ENCODE assay signal across 16 cellular contexts in the genomic region with DNA sequence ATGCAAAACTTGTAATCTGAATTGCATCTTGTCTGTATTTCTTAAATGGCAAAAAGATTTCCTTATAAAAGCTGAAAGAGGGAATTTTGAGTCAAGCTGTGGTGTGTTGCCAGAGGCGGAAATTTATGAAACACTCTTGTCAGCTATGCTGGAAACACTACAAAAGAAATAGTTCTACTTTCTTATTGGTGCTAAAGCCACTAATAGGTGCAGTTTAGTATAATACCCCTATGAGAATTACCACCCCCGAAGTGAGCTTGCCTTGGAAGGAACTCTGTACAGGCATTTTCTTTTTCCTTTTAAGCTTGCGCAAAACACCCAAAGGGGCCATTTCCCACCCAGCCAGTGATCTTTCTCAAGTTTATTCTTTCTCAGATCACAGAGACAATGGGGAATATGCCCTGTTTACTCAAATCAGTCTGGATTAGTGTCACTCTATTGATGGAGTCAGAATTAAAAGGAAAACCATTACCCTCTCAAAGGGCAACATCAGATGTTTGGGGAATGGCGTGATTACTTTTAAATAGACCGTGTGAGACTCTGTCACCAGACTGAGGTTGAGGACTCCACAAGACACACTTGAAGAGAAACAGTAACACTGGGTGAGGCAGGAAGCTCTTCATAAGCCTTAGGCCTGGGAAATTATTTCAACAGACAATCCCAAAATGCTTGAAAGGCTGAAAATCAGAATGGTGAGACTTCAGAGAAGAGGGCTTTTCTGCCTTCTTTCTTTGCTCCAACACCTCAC.
"Had no signal": no experiment of that assay in that cellular context is flagged by ENCODE, and none has a peak within 500 bp of the region (broad histone marks: within the 10 kb centered on the region; RNA-seq: fewer than 3 reads in every experiment).

No MANE protein-coding gene starts in this region.

- H3K4me1 Mint-ChIP-seq: central memory CD8-positive, alpha-beta T cell; neural crest cell had no signal

- H3K27ac Mint-ChIP-seq: activated naive CD4-positive, alpha-beta T cell treated with anti-CD3 and anti-CD28 coated beads, Interleukin-2, amount 50 U/mL, for 72 hours; activated T-cell treated with anti-CD3 and anti-CD28 coated beads, Interleukin-2, amount 50 U/mL, for 24 hours; effector memory CD8-positive, alpha-beta T cell; T-helper 1 cell treated with Interleukin-12 subunit alpha and Interleukin-12 subunit beta and Interleukin-4 antibody, amounts not matched to agents 30 μg/mL and 1 μg/mL, for 36 hours had no signal

- ATAC-seq: activated naive CD4-positive, alpha-beta T cell treated with anti-CD3 and anti-CD28 coated beads, Interleukin-2, amount 50 U/mL, for 72 hours; body of pancreas; effector memory CD8-positive, alpha-beta T cell; pancreas had no signal

- DNase-seq: activated CD4-positive, alpha-beta T cell treated with anti-CD3 and anti-CD28 coated beads, Interleukin-2, amount 50 U/mL, for 1 hour; activated CD4-positive, CD25-positive, alpha-beta regulatory T cell; activated effector memory CD4-positive, alpha-beta T cell treated with Interleukin-2 at 50 U/mL for 16 hours; activated T-cell treated with anti-CD3 and anti-CD28 coated beads, Interleukin-2, amount 50 U/mL, for 24 hours; amniotic stem cell; body of pancreas; effector memory CD8-positive, alpha-beta T cell; foreskin fibroblast; head of caudate nucleus; pancreas; tibial artery had no signal

- H3K9me3 Mint-ChIP-seq: activated naive CD4-positive, alpha-beta T cell treated with anti-CD3 and anti-CD28 coated beads, Interleukin-2, amount 50 U/mL, for 72 hours; activated T-cell treated with anti-CD3 and anti-CD28 coated beads, Interleukin-2, amount 50 U/mL, for 24 hours; central memory CD8-positive, alpha-beta T cell; effector memory CD8-positive, alpha-beta T cell; neural crest cell; T-helper 1 cell treated with Interleukin-12 subunit alpha and Interleukin-12 subunit beta and Interleukin-4 antibody, amounts not matched to agents 30 μg/mL and 1 μg/mL, for 36 hours had no signal

- H3K36me3 ChIP-seq: esophagus muscularis mucosa, pancreas, tibial artery had no signal

- H3K27ac ChIP-seq: body of pancreas, esophagus muscularis mucosa, pancreas, tibial artery had no signal

- H3K27me3 ChIP-seq: body of pancreas, esophagus muscularis mucosa, pancreas, tibial artery had no signal

- H3K4me3 ChIP-seq: body of pancreas, esophagus muscularis mucosa, pancreas, tibial artery had no signal

- H3K4me3 Mint-ChIP-seq: activated T-cell treated with anti-CD3 and anti-CD28 coated beads, Interleukin-2, amount 50 U/mL, for 24 hours; central memory CD8-positive, alpha-beta T cell; effector memory CD8-positive, alpha-beta T cell; neural crest cell; T-helper 1 cell treated with Interleukin-12 subunit alpha and Interleukin-12 subunit beta and Interleukin-4 antibody, amounts not matched to agents 30 μg/mL and 1 μg/mL, for 36 hours had no signal

- H3K9me3 ChIP-seq: body of pancreas, esophagus muscularis mucosa, pancreas, tibial artery had no signal

- H3K36me3 Mint-ChIP-seq: activated naive CD4-positive, alpha-beta T cell treated with anti-CD3 and anti-CD28 coated beads, Interleukin-2, amount 50 U/mL, for 72 hours had no signal

- H3K4me1 ChIP-seq: body of pancreas, esophagus muscularis mucosa, pancreas, tibial artery had no signal
